Comparison of ENCODE assay signal across 1 cellular context in the genomic region with DNA sequence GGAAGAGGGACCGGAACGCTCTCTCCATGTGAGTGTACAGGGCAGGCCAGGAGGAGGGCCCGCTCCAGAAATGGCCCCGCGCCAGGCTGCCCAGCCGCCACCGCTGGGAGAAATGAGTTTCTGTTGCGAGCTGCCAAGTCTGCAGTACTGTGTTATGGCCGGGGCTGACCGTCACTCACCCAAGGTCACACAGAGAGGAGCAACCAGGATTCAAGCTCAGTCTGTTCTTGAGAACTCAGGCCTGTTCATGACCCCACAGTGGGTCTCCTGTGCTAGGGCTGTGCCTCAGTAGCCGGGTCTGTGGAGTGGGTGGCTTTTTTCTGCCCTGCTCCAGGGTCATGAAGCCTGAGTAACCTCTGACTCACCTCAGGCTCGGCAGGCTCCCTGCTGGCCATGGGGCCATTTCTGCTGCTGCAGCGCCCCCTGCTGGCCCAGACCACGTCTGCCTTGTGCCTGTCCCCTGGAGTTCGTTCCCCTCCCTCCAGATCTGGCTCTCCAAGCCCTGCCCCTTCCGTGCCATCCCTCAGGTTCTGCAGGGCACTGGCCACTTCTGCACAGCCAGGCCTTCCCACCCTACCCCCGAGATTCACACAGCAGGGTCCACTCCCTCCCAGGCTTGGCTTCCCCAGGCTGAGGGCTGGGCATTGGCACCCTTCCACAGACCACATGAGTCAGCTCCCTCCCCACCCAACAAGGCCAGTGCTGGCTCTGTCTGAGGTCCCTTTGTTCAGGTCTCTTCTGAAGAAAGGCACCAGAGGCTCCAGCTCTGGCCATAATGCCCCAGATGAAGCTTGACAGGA.
TF ChIP-seq lines count a peak whose summit lies in the region.

No MANE protein-coding gene starts in this region.

TF ChIP-seq in A549, 52 proteins besides CTCF, POLR2A, EP300 and RAD21 (continued from another document):
- TF ChIP-seq, protein P1, sequence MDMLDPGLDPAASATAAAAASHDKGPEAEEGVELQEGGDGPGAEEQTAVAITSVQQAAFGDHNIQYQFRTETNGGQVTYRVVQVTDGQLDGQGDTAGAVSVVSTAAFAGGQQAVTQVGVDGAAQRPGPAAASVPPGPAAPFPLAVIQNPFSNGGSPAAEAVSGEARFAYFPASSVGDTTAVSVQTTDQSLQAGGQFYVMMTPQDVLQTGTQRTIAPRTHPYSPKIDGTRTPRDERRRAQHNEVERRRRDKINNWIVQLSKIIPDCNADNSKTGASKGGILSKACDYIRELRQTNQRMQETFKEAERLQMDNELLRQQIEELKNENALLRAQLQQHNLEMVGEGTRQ (IDR thresholded peaks at IDR 0.05), result no peak
- TF ChIP-seq MYC (IDR thresholded peaks at IDR 0.05; ENCODE audit: borderline replicate concordance, low read length) (no peak), KDM1A (IDR thresholded peaks at IDR 0.05; ENCODE audit: low read depth) (no peak), CEBPB (IDR thresholded peaks at IDR 0.05) (no peak), ZNF302 (CRISPR knock-in tag; IDR thresholded peaks at IDR 0.05) (no peak), BHLHE40 (IDR thresholded peaks at IDR 0.05; ENCODE audit: low read depth, low read length) (no peak), HDAC2 (IDR thresholded peaks at IDR 0.05) (no peak), RFX5 (IDR thresholded peaks at IDR 0.05) (no peak), EHMT2 (IDR thresholded peaks at IDR 0.05; ENCODE audit: low read depth) (no peak), NR3C1 (IDR thresholded peaks at IDR 0.05) (no peak), ESRRA (IDR thresholded peaks at IDR 0.05; ENCODE audit: borderline replicate concordance, low read length) (peak; percentile 77; the same call in 1 of the 2 replicates), HOXB5 (CRISPR knock-in tag; IDR thresholded peaks at IDR 0.05) (no peak), REST (IDR thresholded peaks at IDR 0.05) (no peak), HOXA7 (CRISPR knock-in tag; IDR thresholded peaks at IDR 0.05) (no peak), NPAS2 (CRISPR knock-in tag; IDR thresholded peaks at IDR 0.05; ENCODE audit: borderline replicate concordance) (no peak), FOSB (CRISPR knock-in tag; IDR thresholded peaks at IDR 0.05) (no peak), EHF (CRISPR knock-in tag; IDR thresholded peaks at IDR 0.05) (no peak), POLR2AphosphoS2 (conservative IDR thresholded peaks at IDR 0.05; ENCODE audit: low read length) (no peak), RNF2 (IDR thresholded peaks at IDR 0.05; ENCODE audit: borderline replicate concordance, low read depth) (no peak), MAFK (IDR thresholded peaks at IDR 0.05; ENCODE audit: partially characterized antibody) (no peak), RARB (CRISPR knock-in tag; IDR thresholded peaks at IDR 0.05) (0 out of 2 replicates have a peak, but pooled peaks have one; percentile 29), ZSCAN20 (CRISPR knock-in tag; IDR thresholded peaks at IDR 0.05) (no peak), BCL3 (IDR thresholded peaks at IDR 0.05) (no peak), CBX2 (IDR thresholded peaks at IDR 0.05; ENCODE audit: borderline replicate concordance, low read depth) (no peak)
- TF ChIP-seq, protein P2, sequence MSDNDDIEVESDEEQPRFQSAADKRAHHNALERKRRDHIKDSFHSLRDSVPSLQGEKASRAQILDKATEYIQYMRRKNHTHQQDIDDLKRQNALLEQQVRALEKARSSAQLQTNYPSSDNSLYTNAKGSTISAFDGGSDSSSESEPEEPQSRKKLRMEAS (IDR thresholded peaks at IDR 0.05), result peak; percentile 75
